18 cellular contexts compared by ENCODE assay signal in the genomic region with DNA sequence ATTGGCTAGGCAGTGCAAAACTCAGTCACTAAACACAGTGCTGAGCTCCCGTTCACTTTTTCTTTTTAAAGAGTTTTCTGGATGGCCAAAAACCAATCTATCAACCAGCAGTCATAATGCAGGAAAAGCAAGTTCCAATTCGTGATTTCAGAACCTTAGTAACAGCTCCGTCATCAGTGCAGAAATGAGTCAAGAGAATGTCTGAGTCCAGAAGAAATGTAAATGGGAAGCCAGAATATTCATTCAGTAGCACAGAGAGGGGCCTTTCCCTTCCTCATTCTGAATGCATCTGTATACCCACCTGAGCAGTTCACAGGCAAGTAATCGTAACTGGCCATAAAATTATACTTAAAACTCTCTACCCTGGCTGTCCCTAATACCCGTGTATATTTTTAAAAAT. TPM values are rescaled to one million over a fixed set of nuclear protein-coding genes. Genes with fewer than 3 reads are reported as not detected.
DNase-seq lines count a peak whose midpoint lies in the region; ATAC-seq and TF ChIP-seq lines count a peak whose summit lies in the region.
"Had no signal": no experiment of that assay in that cellular context is flagged by ENCODE, and none has a peak within 500 bp of the region (broad histone marks: within the 10 kb centered on the region; RNA-seq: fewer than 3 reads in every experiment).

No MANE protein-coding gene starts in this region.

- no CpG with 5 or more reads among the region's 5 CpGs for WGBS in neuronal stem cell (ENCODE audit: extremely low coverage in 2 of 2, insufficient read length in 2 of 2, insufficient replicate concordance in 1 of 2), 2 donors

- peak; percentile 79 for ATAC-seq in GM18502 (IDR thresholded peaks at IDR 0.05; ENCODE audit: poor library complexity, unreplicated experiment)
- peak; percentile 86 for ATAC-seq in GM21786 (IDR thresholded peaks at IDR 0.05; ENCODE audit: unreplicated experiment)
- peak; percentile 76 for ATAC-seq in HG03432 (IDR thresholded peaks at IDR 0.05; ENCODE audit: unreplicated experiment)
- ATAC-seq in HG03135 (IDR thresholded peaks at IDR 0.05; ENCODE audit: unreplicated experiment): no peak
- ATAC-seq: left colon, Right ventricle myocardium inferior had no signal

- no peak overlapping the region for H2BK5ac ChIP-seq in neuronal stem cell (ENCODE audit: low read length)

- peaks cover 0 to 4% of the 10 kb centered on the region in 2 donors for H3K9me3 ChIP-seq in neuronal stem cell (replicated peaks in 1 of 2; ENCODE audit: control insufficient read depth in 2 of 2, insufficient read depth in 1 of 2, low read depth in 1 of 2, low read length in 2 of 2)
- H3K9me3 ChIP-seq: vagina had no signal

- H3K4ac ChIP-seq in neuronal stem cell (ENCODE audit: low read length): no peak overlapping the region

- no peaks in the 10 kb centered on the region for H3K4me1 ChIP-seq in neuronal stem cell (ENCODE audit: control insufficient read depth in 2 of 2, insufficient read depth in 1 of 2, low read depth in 1 of 2, low read length in 2 of 2)
- H3K4me1 ChIP-seq: vagina had no signal

- peaks cover 3% of the 10 kb centered on the region for H3K79me1 ChIP-seq in neuronal stem cell (ENCODE audit: low read depth, low read length)

- H3K27ac ChIP-seq in neuronal stem cell (replicated peaks; ENCODE audit: low read length): no peak overlapping the region
- H3K27ac ChIP-seq: vagina had no signal

- no peaks in the 10 kb centered on the region for H3K27me3 ChIP-seq in GM06990 (replicated peaks; ENCODE audit: control insufficient read depth, insufficient read depth, low read length)
- H3K27me3 ChIP-seq in neuronal stem cell (ENCODE audit: control insufficient read depth in 3 of 3, insufficient read depth in 3 of 3, low read depth in 1 of 3, low read length in 3 of 3): no peaks in the 10 kb centered on the region
- H3K27me3 ChIP-seq: vagina had no signal

- H3K14ac ChIP-seq in neuronal stem cell (ENCODE audit: low read length): no peak overlapping the region

- H3K36me3 ChIP-seq in GM06990 (ENCODE audit: control insufficient read depth, insufficient read depth, low read length) (no peaks in the 10 kb centered on the region), neuronal stem cell (replicated peaks in 1 of 2; ENCODE audit: control insufficient read depth in 2 of 2, insufficient read depth in 2 of 2, low read length in 2 of 2) (peaks cover 2 to 33% of the 10 kb centered on the region in 2 donors)

- no peak overlapping the region for H4K91ac ChIP-seq in neuronal stem cell (ENCODE audit: low read depth, low read length, poor library complexity)

- H3K4me3 ChIP-seq in GM06990 (replicated peaks; ENCODE audit: low read depth, low read length) (no peak overlapping the region), neuronal stem cell (ENCODE audit: low read length in 2 of 2) (no peak overlapping the region)
- H3K4me3 ChIP-seq: vagina had no signal

- H2BK12ac ChIP-seq in neuronal stem cell (ENCODE audit: low read length): no peak overlapping the region

- H3K23ac ChIP-seq in neuronal stem cell (ENCODE audit: low read depth, low read length, poor library complexity): no peak overlapping the region

- TF ChIP-seq CTCF in GM06990 (IDR thresholded peaks at IDR 0.05; ENCODE audit: insufficient read depth, low read length, poor library complexity, severe bottlenecking): no peak

- no peak overlapping the region for H4K8ac ChIP-seq in neuronal stem cell (ENCODE audit: low read depth, low read length)

- no peak overlapping the region for H2BK120ac ChIP-seq in neuronal stem cell (ENCODE audit: low read depth, low read length)

- DNase-seq in GM06990 (ENCODE audit: extremely low read depth, insufficient read length): peak; percentile 22
- DNase-seq in NCI-H1092 treated with DMSO at 0.1 percent for 48 hours (lab: John Stamatoyannopoulos, UW): no peak
- no peak for DNase-seq in neuronal stem cell (ENCODE audit: low spot score)
- DNase-seq in mucosa of gallbladder (ENCODE audit: low spot score): no peak
- DNase-seq: cerebellar nuclear complex; left colon; NCI-H2081 treated with DMSO at 0.1 percent for 48 hours; stimulated activated CD4-positive, alpha-beta T cell treated with anti-CD3 and anti-CD28 coated beads, Interleukin-4, amount 100 ng/mL, for 4 hours; stimulated activated naive CD4-positive, alpha-beta T cell treated with Interleukin-2 at 50 U/mL for 16 hours; T1000 had no signal

- H3K18ac ChIP-seq in neuronal stem cell (ENCODE audit: low read length): no peak overlapping the region

- no peak overlapping the region for H3K9ac ChIP-seq in neuronal stem cell (ENCODE audit: low read depth, low read length, poor library complexity)

- H2BK15ac ChIP-seq in neuronal stem cell (ENCODE audit: low read length): no peak overlapping the region

- H3K4me2 ChIP-seq in neuronal stem cell (ENCODE audit: insufficient read depth, low read length, poor library complexity, severe bottlenecking): no peak overlapping the region

- H2AFZ ChIP-seq in neuronal stem cell (ENCODE audit: low read length): no peak overlapping the region

- H2AK5ac ChIP-seq in neuronal stem cell (ENCODE audit: low read depth, low read length): no peak overlapping the region

RNA-seq across cellular contexts. Expression of gene HUS1B, which starts 20.4 kb away (rescaled TPM):
- polyA plus RNA-seq in neuronal stem cell (2013, experiment 1 of 2): 0.26 TPM
- polyA plus RNA-seq in neuronal stem cell (2013, experiment 2 of 2): 0.36 TPM
- 0.46 TPM for total RNA-seq in mucosa of gallbladder
- total RNA-seq: epithelial cell of proximal tubule, myocyte, Right ventricle myocardium inferior had no signal

RNA-seq across cellular contexts. Expression of gene EXOC2, which starts 56.5 kb away (rescaled TPM):
- polyA plus RNA-seq in neuronal stem cell (2013, experiment 1 of 2): 18.9 TPM
- 19.1 TPM for polyA plus RNA-seq in neuronal stem cell (2013, experiment 2 of 2)
- 20.7 TPM for total RNA-seq in mucosa of gallbladder
